Comparison of ENCODE assay signal across 8 cellular contexts in genomic region chr9:83062653-83063527, GRCh38. TPM values are rescaled to one million over a fixed set of nuclear protein-coding genes. Genes with fewer than 3 reads are reported as not detected.
A peak's percentile ranks its signal among the peaks of the same experiment; 100 is the strongest.
DNase-seq lines count a peak whose midpoint lies in the region; ATAC-seq and TF ChIP-seq lines count a peak whose summit lies in the region.

Gene RASEF (minus strand): TSS chr9:83063142. CDS start chr9:83062867, 275 bp downstream.

- no peaks in the 10 kb centered on the region; the same call in 2 of the 3 replicates for H3K9me3 Mint-ChIP-seq in GM23338

- H3K27ac Mint-ChIP-seq in GM23338, result no peak within 1 kb of the TSS

- TF ChIP-seq CTCF in GM23338 (conservative IDR thresholded peaks at IDR 0.05; ENCODE audit: low read depth in 2 of 2) (peak in 1 of 2 experiments; percentile 33; a peak in 2 of 4 replicates), fibroblast of the aortic adventitia (IDR thresholded peaks at IDR 0.05; ENCODE audit: insufficient read depth, low read length) (no peak)

- H3F3A ChIP-seq in GM23338 (replicated peaks; ENCODE audit: low read depth), result no peaks in the 10 kb centered on the region

- H2AFZ ChIP-seq in GM23338 (peak within 1 kb of the TSS; percentile 34; the same call in 1 of the 2 replicates), Karpas-422 (ENCODE audit: low read length) (no peak within 1 kb of the TSS)

- H3K27me3 ChIP-seq in GM23338 (ENCODE audit: insufficient read depth), result peaks cover 45% of the 10 kb centered on the region
- H3K27me3 ChIP-seq in rectal smooth muscle tissue (ENCODE audit: control insufficient read depth, insufficient read depth, low read length), result peaks cover 2% of the 10 kb centered on the region
- H3K27me3 ChIP-seq in Karpas-422 (ENCODE audit: low read length), result no peaks in the 10 kb centered on the region

- H3K9me3 ChIP-seq in Karpas-422 (ENCODE audit: low read length), result no peaks in the 10 kb centered on the region; the same call in none of the 2 replicates

- no peaks in the 10 kb centered on the region for H4K20me1 ChIP-seq in GM23338 (replicated peaks; ENCODE audit: insufficient read depth)
- H4K20me1 ChIP-seq in Karpas-422 (ENCODE audit: insufficient read depth, low read depth, low read length), result no peaks in the 10 kb centered on the region

- peak; percentile 91 for ATAC-seq in GM23338
- no peak for ATAC-seq in GM18868 (IDR thresholded peaks at IDR 0.05; ENCODE audit: unreplicated experiment)
- no peak for ATAC-seq in HG03342 (IDR thresholded peaks at IDR 0.05; ENCODE audit: unreplicated experiment)
- ATAC-seq in HG02885 (IDR thresholded peaks at IDR 0.05; ENCODE audit: poor library complexity, unreplicated experiment), result no peak

- H3K9ac ChIP-seq in rectal smooth muscle tissue (ENCODE audit: low read length), result no peak within 1 kb of the TSS
- no peak within 1 kb of the TSS for H3K9ac ChIP-seq in Karpas-422 (ENCODE audit: low read length)

- H3K27me3 Mint-ChIP-seq in GM23338 (ENCODE audit: insufficient read depth, low read depth, poor library complexity), result peaks cover 30% of the 10 kb centered on the region

- peak within 1 kb of the TSS; percentile 69 for H3K4me2 ChIP-seq in GM23338
- H3K4me2 ChIP-seq in Karpas-422 (ENCODE audit: low read depth, low read length, poor library complexity, severe bottlenecking), result no peak within 1 kb of the TSS

- H3K4me1 ChIP-seq in GM23338 (ENCODE audit: insufficient read depth), result peaks cover 6% of the 10 kb centered on the region; the same call in 1 of the 2 replicates
- no peaks in the 10 kb centered on the region for H3K4me1 ChIP-seq in rectal smooth muscle tissue (ENCODE audit: control insufficient read depth, insufficient read depth, low read length)
- no peaks in the 10 kb centered on the region for H3K4me1 ChIP-seq in Karpas-422 (ENCODE audit: low read length)

- H3K79me2 ChIP-seq in GM23338 (replicated peaks; ENCODE audit: insufficient read depth) (peaks cover 12% of the 10 kb centered on the region), Karpas-422 (ENCODE audit: low read length) (no peaks in the 10 kb centered on the region)

- peak within 1 kb of the TSS; percentile 80 for H3K4me3 Mint-ChIP-seq in GM23338

- no peaks in the 10 kb centered on the region for H3K36me3 ChIP-seq in GM23338 (ENCODE audit: insufficient read depth)
- H3K36me3 ChIP-seq in rectal smooth muscle tissue (ENCODE audit: control insufficient read depth, insufficient read depth, low read length), result no peaks in the 10 kb centered on the region
- no peaks in the 10 kb centered on the region for H3K36me3 ChIP-seq in Karpas-422 (ENCODE audit: insufficient read depth, low read length)

- H3K4me1 Mint-ChIP-seq in GM23338, result peaks cover 20% of the 10 kb centered on the region; the same call in 2 of the 3 replicates

- peak within 1 kb of the TSS; percentile 45 for H3K4me3 ChIP-seq in GM23338
- H3K4me3 ChIP-seq in fibroblast of the aortic adventitia (ENCODE audit: low read depth, low read length), result peak within 1 kb of the TSS; percentile 55
- peak within 1 kb of the TSS; percentile 64 for H3K4me3 ChIP-seq in rectal smooth muscle tissue (ENCODE audit: low read length)
- H3K4me3 ChIP-seq in Karpas-422 (ENCODE audit: low read length), result no peak within 1 kb of the TSS

- no peak within 1 kb of the TSS for H3K27ac ChIP-seq in GM23338 (ENCODE audit: low read depth)
- no peak within 1 kb of the TSS for H3K27ac ChIP-seq in rectal smooth muscle tissue (ENCODE audit: low read depth, low read length)
- H3K27ac ChIP-seq in Karpas-422 (ENCODE audit: low read length), result no peak within 1 kb of the TSS

- H3K9me2 ChIP-seq in GM23338 (ENCODE audit: insufficient read depth) (no peaks in the 10 kb centered on the region), Karpas-422 (replicated peaks; ENCODE audit: insufficient read depth, low read length) (no peaks in the 10 kb centered on the region)

- H3K36me3 Mint-ChIP-seq in GM23338 (ENCODE audit: low read depth), result peaks cover 2% of the 10 kb centered on the region; the same call in 1 of the 3 replicates

- peak; percentile 88 for DNase-seq in GM23338 (ENCODE audit: low spot score)
- DNase-seq in NCI-H748 (lab: John Stamatoyannopoulos, UW; ENCODE audit: unreplicated experiment), result peak; percentile 80
- DNase-seq in fibroblast of the aortic adventitia (ENCODE audit: low read depth), result no peak
- DNase-seq in Karpas-422, result no peak

TF ChIP-seq in GM23338, 12 proteins besides CTCF, POLR2A, EP300 and RAD21:
- TF ChIP-seq EZH2 (IDR thresholded peaks at IDR 0.05; ENCODE audit: low read depth, unreplicated experiment) (no peak), POLR2AphosphoS5 (IDR thresholded peaks at IDR 0.05; ENCODE audit: low read depth) (peak; percentile 52; the same call in 1 of the 2 replicates), CREB1 (CRISPR knock-in tag; IDR thresholded peaks at IDR 0.05; ENCODE audit: low read depth) (peak; percentile 14; the same call in 1 of the 2 replicates), ZNF114 (CRISPR knock-in tag; IDR thresholded peaks at IDR 0.05) (no peak), REST (IDR thresholded peaks at IDR 0.05; ENCODE audit: unreplicated experiment) (peak; percentile 3)

RNA-seq across cellular contexts. Expression of gene RASEF, which starts in this region (rescaled TPM):
- 7.9 and 10.4 TPM in 2 replicates for total RNA-seq in GM23338 (2014; rRNA removed; shearing (Covaris generic))
- polyA plus RNA-seq in GM23338 (2016; fragmentation: Nextera tagmentation; extraction: Ambion mirVana), result 2.5 and 3.6 TPM in 2 replicates
- total RNA-seq in fibroblast of the aortic adventitia (ENCODE audit: low replicate concordance), result 0.27 and 0.41 TPM in 2 replicates
- 0.04 and 0.15 TPM in 2 replicates for total RNA-seq in Karpas-422 (2014; rRNA removed; shearing (Covaris generic); ENCODE audit: low replicate concordance)

Comparison
In these comparisons a context has a peak if more than half of its experiments do, and no peak if none do; other contexts are left out.
1. DNase-seq: peak in GM23338 (single experiment) and NCI-H748 (single experiment); none in fibroblast of the aortic adventitia (single experiment) and Karpas-422 (single experiment).